ENCODE assay signal across 17 cellular contexts in genomic region chr14:75460402-75460801, GRCh38. TPM values are rescaled to one million over a fixed set of nuclear protein-coding genes. Genes with fewer than 3 reads are reported as not detected.
DNase-seq lines count a peak whose midpoint lies in the region; ATAC-seq and TF ChIP-seq lines count a peak whose summit lies in the region.
"Had no signal": no experiment of that assay in that cellular context is flagged by ENCODE, and none has a peak within 500 bp of the region (broad histone marks: within the 10 kb centered on the region; RNA-seq: fewer than 3 reads in every experiment).

No MANE protein-coding gene starts in this region.

- TF ChIP-seq POLR2A in erythroblast (IDR thresholded peaks at IDR 0.05; ENCODE audit: low read length): no peak

- peak overlapping the region in 1 of 2 donors; percentile 39 for H3K27ac Mint-ChIP-seq in natural killer cell treated with Interleukin-12 subunit alpha and Interleukin-12 subunit beta and Interleukin-15 and Interleukin-18, amount 100 ng/mL, for 72 hours
- H3K27ac Mint-ChIP-seq in natural killer cell: no peak overlapping the region
- peak overlapping the region; percentile 46 to 51 for H3K27ac Mint-ChIP-seq in effector memory CD8-positive, alpha-beta T cell
- H3K27ac Mint-ChIP-seq: CD8-positive, alpha-beta memory T cell had no signal

- ATAC-seq in natural killer cell treated with Interleukin-12 subunit alpha and Interleukin-12 subunit beta and Interleukin-15 and Interleukin-18, amount 100 ng/mL, for 72 hours: no peak
- no peak for ATAC-seq in natural killer cell
- ATAC-seq in effector memory CD8-positive, alpha-beta T cell (replicated peaks): no peak
- ATAC-seq: GM12878, HCT116 had no signal

- H3K4me1 Mint-ChIP-seq in natural killer cell treated with Interleukin-12 subunit alpha and Interleukin-12 subunit beta and Interleukin-15 and Interleukin-18, amount 100 ng/mL, for 72 hours (ENCODE audit: low read depth in 2 of 2): peaks cover 7 to 8% of the 10 kb centered on the region in 2 donors
- peaks cover 9 to 10% of the 10 kb centered on the region in 2 donors for H3K4me1 Mint-ChIP-seq in natural killer cell
- peaks cover 0 to 9% of the 10 kb centered on the region in 2 donors for H3K4me1 Mint-ChIP-seq in effector memory CD8-positive, alpha-beta T cell (ENCODE audit: low read depth in 2 of 2)

- H3K4me3 Mint-ChIP-seq in natural killer cell treated with Interleukin-12 subunit alpha and Interleukin-12 subunit beta and Interleukin-15 and Interleukin-18, amount 100 ng/mL, for 72 hours: no peak overlapping the region
- H3K4me3 Mint-ChIP-seq in natural killer cell: no peak overlapping the region
- no peak overlapping the region for H3K4me3 Mint-ChIP-seq in effector memory CD8-positive, alpha-beta T cell
- H3K4me3 Mint-ChIP-seq: CD8-positive, alpha-beta memory T cell had no signal

- peak; percentile 13 for DNase-seq in natural killer cell treated with Interleukin-12 subunit alpha and Interleukin-12 subunit beta and Interleukin-15 and Interleukin-18, amount 100 ng/mL, for 72 hours (ENCODE audit: low spot score)
- DNase-seq in natural killer cell (no peak), renal cortical epithelial cell (ENCODE audit: low read depth) (peak; percentile 45), erythroblast (lab: John Stamatoyannopoulos, UW) (no peak), NCI-H1417 treated with DMSO at 0.1 percent for 48 hours (lab: John Stamatoyannopoulos, UW) (no peak), NCI-H2196 treated with DMSO at 0.1 percent for 48 hours (lab: John Stamatoyannopoulos, UW; ENCODE audit: unreplicated experiment) (no peak)
- no peak for DNase-seq in effector memory CD8-positive, alpha-beta T cell
- no peak for DNase-seq in activated CD4-positive, alpha-beta T cell treated with anti-CD3 and anti-CD28 coated beads, Interleukin-2, amount 50 U/mL, for 4 hours
- DNase-seq: CD8-positive, alpha-beta memory T cell; GDM1; KBM-7; NCI-H1436 treated with DMSO at 0.1 percent for 48 hours; NCI-H2029 treated with DMSO at 0.1 percent for 48 hours; NCI-H524; SHP77 treated with DMSO at 0.1 percent for 48 hours had no signal

- H3K9me3 Mint-ChIP-seq in natural killer cell treated with Interleukin-12 subunit alpha and Interleukin-12 subunit beta and Interleukin-15 and Interleukin-18, amount 100 ng/mL, for 72 hours: no peaks in the 10 kb centered on the region
- H3K9me3 Mint-ChIP-seq in natural killer cell: no peaks in the 10 kb centered on the region
- H3K9me3 Mint-ChIP-seq in effector memory CD8-positive, alpha-beta T cell: no peaks in the 10 kb centered on the region

- TF ChIP-seq CTCF in natural killer cell (IDR thresholded peaks at IDR 0.05): no peak

- no peaks in the 10 kb centered on the region for H3K36me3 Mint-ChIP-seq in natural killer cell treated with Interleukin-12 subunit alpha and Interleukin-12 subunit beta and Interleukin-15 and Interleukin-18, amount 100 ng/mL, for 72 hours
- no peaks in the 10 kb centered on the region for H3K36me3 Mint-ChIP-seq in natural killer cell
- H3K36me3 Mint-ChIP-seq in effector memory CD8-positive, alpha-beta T cell (ENCODE audit: insufficient read depth): peaks cover 4% of the 10 kb centered on the region

- H3K27me3 Mint-ChIP-seq in natural killer cell treated with Interleukin-12 subunit alpha and Interleukin-12 subunit beta and Interleukin-15 and Interleukin-18, amount 100 ng/mL, for 72 hours: no peaks in the 10 kb centered on the region
- peaks cover 0 to 2% of the 10 kb centered on the region in 2 donors for H3K27me3 Mint-ChIP-seq in natural killer cell (ENCODE audit: low read depth in 2 of 2)
- no peaks in the 10 kb centered on the region for H3K27me3 Mint-ChIP-seq in effector memory CD8-positive, alpha-beta T cell
- H3K27me3 Mint-ChIP-seq: CD8-positive, alpha-beta memory T cell had no signal

- intact Hi-C loops in natural killer cell (cut with micrococcal nuclease): no loop called here

RNA-seq across cellular contexts. Expression of gene JDP2, which starts 32.6 kb away (rescaled TPM):
- total RNA-seq in natural killer cell treated with Interleukin-12 subunit alpha and Interleukin-12 subunit beta and Interleukin-15 and Interleukin-18, amount 100 ng/mL, for 72 hours: under 1 TPM; 0.61 to 0.83 TPM
- 10 to 100 TPM in 1 of 3 donors, 1 to 10 TPM in 2; 1.9 to 10.5 (median 3.2) TPM for total RNA-seq in natural killer cell
- total RNA-seq in renal cortical epithelial cell: 27.0 and 36.5 TPM in 2 replicates

Comparison
In these comparisons a context has a peak if more than half of its experiments do, and no peak if none do; other contexts are left out.
1. DNase-seq: peak in natural killer cell treated with Interleukin-12 subunit alpha and Interleukin-12 subunit beta and Interleukin-15 and Interleukin-18, amount 100 ng/mL, for 72 hours (single experiment) and renal cortical epithelial cell (single experiment); none in natural killer cell (single experiment), effector memory CD8-positive, alpha-beta T cell (0 of 3), erythroblast (0 of 2), NCI-H1417 treated with DMSO at 0.1 percent for 48 hours (single experiment), activated CD4-positive, alpha-beta T cell treated with anti-CD3 and anti-CD28 coated beads, Interleukin-2, amount 50 U/mL, for 4 hours (0 of 2) and NCI-H2196 treated with DMSO at 0.1 percent for 48 hours (single experiment).
2. H3K27ac Mint-ChIP-seq: peak in effector memory CD8-positive, alpha-beta T cell (2 of 2); none in natural killer cell (0 of 2).